ENCODE assay signal across 12 cellular contexts in genomic region chr2:42072349-42073118, GRCh38. TPM values are rescaled to one million over a fixed set of nuclear protein-coding genes. Genes with fewer than 3 reads are reported as not detected.
DNase-seq lines count a peak whose midpoint lies in the region; ATAC-seq and TF ChIP-seq lines count a peak whose summit lies in the region.
"Had no signal": no experiment of that assay in that cellular context is flagged by ENCODE, and none has a peak within 500 bp of the region (broad histone marks: within the 10 kb centered on the region; RNA-seq: fewer than 3 reads in every experiment).

No MANE protein-coding gene starts in this region.

- H2BK12ac ChIP-seq in H9 (ENCODE audit: insufficient read length, low read depth, low read length), result no peak overlapping the region

- no peak overlapping the region for H3K4me2 ChIP-seq in H9 (ENCODE audit: insufficient read depth, insufficient read length, low read length)

- H3K27me3 Mint-ChIP-seq in H9 (ENCODE audit: low read depth) (peaks cover 7% of the 10 kb centered on the region; the same call in 1 of the 2 replicates), endodermal cell (ENCODE audit: insufficient read depth) (peaks cover 36% of the 10 kb centered on the region), progenitor cell of endocrine pancreas (peaks cover 7% of the 10 kb centered on the region)
- H3K27me3 Mint-ChIP-seq in activated CD8-positive, alpha-beta T cell treated with anti-CD3 and anti-CD28 coated beads for 36 hours, result peaks cover 6% of the 10 kb centered on the region

- TF ChIP-seq CTCF in H9 (conservative IDR thresholded peaks at IDR 0.05), result no peak; the same call in 2 of the 3 replicates
- peak; percentile 42 for TF ChIP-seq CTCF in endodermal cell (conservative IDR thresholded peaks at IDR 0.05)
- TF ChIP-seq CTCF in progenitor cell of endocrine pancreas (IDR thresholded peaks at IDR 0.05; ENCODE audit: unreplicated experiment), result peak; percentile 10
- TF ChIP-seq CTCF in activated CD8-positive, alpha-beta T cell treated with anti-CD3 and anti-CD28 coated beads for 36 hours (IDR thresholded peaks at IDR 0.05), result no peak

- no peaks in the 10 kb centered on the region for H3K23me2 ChIP-seq in H9 (ENCODE audit: insufficient read length, low read depth, low read length, poor library complexity, severe bottlenecking)

- ATAC-seq in HG03135 (IDR thresholded peaks at IDR 0.05; ENCODE audit: unreplicated experiment) (no peak), HG02840 (IDR thresholded peaks at IDR 0.05; ENCODE audit: low FRiP score, unreplicated experiment) (no peak)
- ATAC-seq in activated CD8-positive, alpha-beta T cell treated with anti-CD3 and anti-CD28 coated beads for 36 hours, result no peak

- H3K79me1 ChIP-seq in H9 (ENCODE audit: insufficient read depth, low read depth, low read length, poor library complexity, severe bottlenecking), result no peaks in the 10 kb centered on the region

- no CpG with 5 or more reads among the region's 13 CpGs for WGBS in H9 (ENCODE audit: extremely low coverage, insufficient read length, low lambda C conversion rate)
- 77 to 82% methylated on average over 10 to 13 of the region's 13 CpGs for WGBS in endodermal cell (ENCODE audit: insufficient coverage in 1 of 2, insufficient read length in 1 of 2), 2 experiments

- H3T11ph ChIP-seq in H9 (ENCODE audit: low read length), result no peak overlapping the region

- no peaks in the 10 kb centered on the region for H3K36me3 Mint-ChIP-seq in H9 (ENCODE audit: insufficient read depth in 1 of 3, low read depth in 3 of 3)
- no peaks in the 10 kb centered on the region for H3K36me3 Mint-ChIP-seq in endodermal cell (ENCODE audit: low read depth)
- no peaks in the 10 kb centered on the region for H3K36me3 Mint-ChIP-seq in progenitor cell of endocrine pancreas (ENCODE audit: insufficient read depth)
- no peaks in the 10 kb centered on the region for H3K36me3 Mint-ChIP-seq in activated CD8-positive, alpha-beta T cell treated with anti-CD3 and anti-CD28 coated beads for 36 hours (ENCODE audit: low read depth)

- H3K27ac Mint-ChIP-seq in H9 (peak overlapping the region in 1 of 3 experiments; percentile 81; a peak in 3 of 7 replicates), endodermal cell (no peak overlapping the region), progenitor cell of endocrine pancreas (no peak overlapping the region)
- H3K27ac Mint-ChIP-seq in activated CD8-positive, alpha-beta T cell treated with anti-CD3 and anti-CD28 coated beads for 36 hours, result no peak overlapping the region

- H2BK120ac ChIP-seq in H9 (ENCODE audit: low read depth, low read length, poor library complexity, severe bottlenecking), result no peak overlapping the region

- no peak overlapping the region for H2BK20ac ChIP-seq in H9 (ENCODE audit: low read depth, low read length, poor library complexity, severe bottlenecking)

- intact Hi-C loops in activated CD8-positive, alpha-beta T cell treated with anti-CD3 and anti-CD28 coated beads for 36 hours (cut with micrococcal nuclease), result no loop called here

- H3K36me3 ChIP-seq in endodermal cell (ENCODE audit: control insufficient read depth, insufficient read depth, low read length), result no peaks in the 10 kb centered on the region
- H3K36me3 ChIP-seq: adrenal gland had no signal

- H3K79me2 ChIP-seq in H9 (ENCODE audit: insufficient read depth, low read length), result no peaks in the 10 kb centered on the region

- H3K27ac ChIP-seq in H9 (ENCODE audit: insufficient read length, low read depth, low read length) (no peak overlapping the region), endodermal cell (ENCODE audit: low read depth, low read length) (no peak overlapping the region)

- H3K4me3 Mint-ChIP-seq in H9, result no peak overlapping the region; a peak in 1 of 5 replicates
- no peak overlapping the region for H3K4me3 Mint-ChIP-seq in endodermal cell
- no peak overlapping the region for H3K4me3 Mint-ChIP-seq in progenitor cell of endocrine pancreas (ENCODE audit: low read depth)
- no peak overlapping the region for H3K4me3 Mint-ChIP-seq in activated CD8-positive, alpha-beta T cell treated with anti-CD3 and anti-CD28 coated beads for 36 hours

- H3K4me1 Mint-ChIP-seq in H9 (peaks cover 18 to 37% of the 10 kb centered on the region in 2 experiments), endodermal cell (peaks cover 21% of the 10 kb centered on the region), progenitor cell of endocrine pancreas (ENCODE audit: low read depth) (peaks cover 23% of the 10 kb centered on the region)
- no peaks in the 10 kb centered on the region for H3K4me1 Mint-ChIP-seq in activated CD8-positive, alpha-beta T cell treated with anti-CD3 and anti-CD28 coated beads for 36 hours (ENCODE audit: low read depth)

- H3K27me3 ChIP-seq in H9 (ENCODE audit: insufficient read depth, low read length), result peaks cover 2% of the 10 kb centered on the region; the same call in 1 of the 2 replicates
- H3K27me3 ChIP-seq in endodermal cell (ENCODE audit: control insufficient read depth, insufficient read depth, low read length, poor library complexity, severe bottlenecking), result no peaks in the 10 kb centered on the region
- H3K27me3 ChIP-seq: adrenal gland had no signal

- H2BK5ac ChIP-seq in H9 (ENCODE audit: insufficient read length, low read length), result no peak overlapping the region

- H4K20me1 ChIP-seq in H9 (ENCODE audit: control insufficient read depth, insufficient read depth, insufficient read length), result no peaks in the 10 kb centered on the region

- H2BK15ac ChIP-seq in H9 (ENCODE audit: low read depth, low read length), result no peak overlapping the region

- CTCF ChIA-PET in activated CD8-positive, alpha-beta T cell treated with anti-CD3 and anti-CD28 coated beads for 36 hours (lab: Charles Lee), result interaction anchor here (1.0 to 1.2 kb wide), 2 partner anchors 15 to 219 kb away, joined by 4 read pairs; no protein-coding TSS in a partner anchor

- H3K56ac ChIP-seq in H9 (ENCODE audit: insufficient read length, low read depth, low read length), result no peak overlapping the region

- H4K8ac ChIP-seq in H9 (replicated peaks; ENCODE audit: insufficient read length, low read depth, low read length), result no peak overlapping the region

- no peak overlapping the region; the same call in 1 of the 2 replicates for H3K14ac ChIP-seq in H9 (ENCODE audit: insufficient read depth, low read length)

- H3K4me1 ChIP-seq in H9 (ENCODE audit: insufficient read depth, low read length) (no peaks in the 10 kb centered on the region; the same call in 1 of the 2 replicates), endodermal cell (ENCODE audit: control insufficient read depth, insufficient read depth, low read length) (no peaks in the 10 kb centered on the region)

- no peak overlapping the region for H3K4me3 ChIP-seq in endodermal cell (ENCODE audit: low read length)
- H3K4me3 ChIP-seq: adrenal gland had no signal

- H3K23ac ChIP-seq in H9 (ENCODE audit: insufficient read length, low read depth, low read length), result no peak overlapping the region

- H3K18ac ChIP-seq in H9 (ENCODE audit: insufficient read length, low read depth, low read length), result no peak overlapping the region

- H3K9ac ChIP-seq in H9 (ENCODE audit: extremely low read depth, insufficient read length, low read length), result no peak overlapping the region
- no peak overlapping the region for H3K9ac ChIP-seq in endodermal cell (ENCODE audit: extremely low read depth, low read length, poor library complexity, severe bottlenecking)

- H4K5ac ChIP-seq in H9 (ENCODE audit: insufficient read length, low read depth, low read length), result no peak overlapping the region

- H3K9me3 ChIP-seq in H9 (ENCODE audit: control insufficient read depth, low read depth, low read length) (no peaks in the 10 kb centered on the region), endodermal cell (ENCODE audit: control insufficient read depth, low read length) (no peaks in the 10 kb centered on the region)
- H3K9me3 ChIP-seq: adrenal gland had no signal

- no peak overlapping the region for H3K4ac ChIP-seq in H9 (ENCODE audit: low read depth, low read length)

- POLR2A ChIA-PET in activated CD8-positive, alpha-beta T cell treated with anti-CD3 and anti-CD28 coated beads for 36 hours (lab: Charles Lee), result no interaction called here

- H2AK5ac ChIP-seq in H9 (ENCODE audit: insufficient read length, low read length), result no peak overlapping the region

- no peaks in the 10 kb centered on the region for H3K9me3 Mint-ChIP-seq in H9
- H3K9me3 Mint-ChIP-seq in endodermal cell, result no peaks in the 10 kb centered on the region
- H3K9me3 Mint-ChIP-seq in progenitor cell of endocrine pancreas (ENCODE audit: low read depth), result no peaks in the 10 kb centered on the region
- no peaks in the 10 kb centered on the region for H3K9me3 Mint-ChIP-seq in activated CD8-positive, alpha-beta T cell treated with anti-CD3 and anti-CD28 coated beads for 36 hours

- no peak overlapping the region for H4K91ac ChIP-seq in H9 (ENCODE audit: insufficient read length, low read depth, low read length)

- peak; percentile 50 for DNase-seq in H9
- DNase-seq in NCI-H82 (lab: John Stamatoyannopoulos, UW), result peak; percentile 80
- peak; percentile 64 for DNase-seq in endodermal cell
- DNase-seq in progenitor cell of endocrine pancreas (ENCODE audit: low spot score, unreplicated experiment), result no peak
- no peak for DNase-seq in activated CD8-positive, alpha-beta T cell treated with anti-CD3 and anti-CD28 coated beads for 36 hours
- no peak for DNase-seq in GOT3 (lab: John Stamatoyannopoulos, UW)
- DNase-seq: activated CD4-positive, CD25-positive, alpha-beta regulatory T cell; foreskin melanocyte; NCI-H2107 had no signal

- no peak overlapping the region for H2AFZ ChIP-seq in H9 (ENCODE audit: low read length)

RNA-seq across cellular contexts. Expression of gene PKDCC, which starts 24.7 kb away (rescaled TPM):
- total RNA-seq in H9 (2021), result 134 and 135 TPM in 2 replicates
- 100 to 1,000 TPM in 1 of 2 donors, 10 to 100 TPM in 1; 85.3 to 105 TPM for total RNA-seq in endodermal cell
- 124 TPM for polyA plus RNA-seq in endodermal cell (2013, experiment 1 of 2)
- polyA plus RNA-seq in endodermal cell (2013, experiment 2 of 2), result 112 TPM
- 334 and 335 TPM in 2 replicates for total RNA-seq in progenitor cell of endocrine pancreas
- not detected for total RNA-seq in activated CD8-positive, alpha-beta T cell treated with anti-CD3 and anti-CD28 coated beads for 36 hours

Comparison
In these comparisons a context has a peak if more than half of its experiments do, and no peak if none do; other contexts are left out.
1. DNase-seq: peak in H9 (single experiment), NCI-H82 (single experiment) and endodermal cell (single experiment); none in progenitor cell of endocrine pancreas (single experiment), activated CD8-positive, alpha-beta T cell treated with anti-CD3 and anti-CD28 coated beads for 36 hours (single experiment) and GOT3 (single experiment).
2. CTCF ChIP-seq: peak in endodermal cell (single experiment) and progenitor cell of endocrine pancreas (single experiment); none in H9 (single experiment) and activated CD8-positive, alpha-beta T cell treated with anti-CD3 and anti-CD28 coated beads for 36 hours (single experiment).
3. RNA of gene PKDCC, which starts 24.7 kb away (total RNA-seq): 334 to 335 TPM in progenitor cell of endocrine pancreas, 134 to 135 TPM in H9 and 85.3 to 105 TPM in endodermal cell; not detected in activated CD8-positive, alpha-beta T cell treated with anti-CD3 and anti-CD28 coated beads for 36 hours; every median in the first group is over 10 times any median in the second.